11 cellular contexts compared by ENCODE assay signal in genomic region chr19:12997225-12997966, GRCh38. TPM values are rescaled to one million over a fixed set of nuclear protein-coding genes. Genes with fewer than 3 reads are reported as not detected.
DNase-seq lines count a peak whose midpoint lies in the region; ATAC-seq and TF ChIP-seq lines count a peak whose summit lies in the region.
"Had no signal": no experiment of that assay in that cellular context is flagged by ENCODE, and none has a peak within 500 bp of the region (broad histone marks: within the 10 kb centered on the region; RNA-seq: fewer than 3 reads in every experiment).

No MANE protein-coding gene starts in this region.

- peak overlapping the region; percentile 89 for H3K27ac ChIP-seq in left ventricle myocardium inferior (replicated peaks)
- peak overlapping the region; percentile 90 for H3K27ac ChIP-seq in caudate nucleus (ENCODE audit: low read depth, low read length)
- no peak overlapping the region for H3K27ac ChIP-seq in urinary bladder (ENCODE audit: low read depth)

- no peak for TF ChIP-seq CTCF in left ventricle myocardium inferior (IDR thresholded peaks at IDR 0.05; ENCODE audit: borderline replicate concordance)

- 70% methylated on average over 22 of the region's 22 CpGs for WGBS in urinary bladder

- H3K4me1 ChIP-seq in left ventricle myocardium inferior (peaks cover 61% of the 10 kb centered on the region), urinary bladder (ENCODE audit: insufficient read depth) (no peaks in the 10 kb centered on the region)

- intact Hi-C loops in left ventricle myocardium inferior (cut with micrococcal nuclease) (loop anchor here (10.0 kb wide), 1 partner anchor 67 kb away; no protein-coding TSS in a partner anchor), Right ventricle myocardium inferior (cut with DNase I) (loop anchor here (5.0 kb wide), 1 partner anchor 35 kb away; no protein-coding TSS in a partner anchor)

- H3K27ac Mint-ChIP-seq in naive B cell: peak overlapping the region in 1 of 6 donors; percentile 25

- peaks cover 12 to 27% (median 21%) of the 10 kb centered on the region in 3 donors for H3K27me3 Mint-ChIP-seq in naive B cell

- no peaks in the 10 kb centered on the region for H3K9me3 ChIP-seq in left ventricle myocardium inferior (replicated peaks)

- H3K4me1 Mint-ChIP-seq in naive B cell: peaks cover 12 to 15% (median 15%) of the 10 kb centered on the region in 3 donors

- H3K4me3 ChIP-seq in left ventricle myocardium inferior (peak overlapping the region; percentile 85), urinary bladder (ENCODE audit: low read depth, low read length) (peak overlapping the region; percentile 92)

- H3K36me3 ChIP-seq in left ventricle myocardium inferior: peaks cover 14% of the 10 kb centered on the region
- no peaks in the 10 kb centered on the region for H3K36me3 ChIP-seq in urinary bladder (ENCODE audit: insufficient read depth)

- DNase-seq in left ventricle myocardium inferior (no peak), Right ventricle myocardium inferior (ENCODE audit: missing footprints) (no peak), caudate nucleus (lab: John Stamatoyannopoulos, UW) (no peak), naive B cell (no peak)
- DNase-seq in effector CD8-positive, alpha-beta T cell (lab: John Stamatoyannopoulos, UW): no peak
- DNase-seq: effector memory CD4-positive, alpha-beta T cell; stimulated activated naive CD4-positive, alpha-beta T cell treated with Interleukin-2 at 50 U/mL for 16 hours had no signal

- H3K4me3 Mint-ChIP-seq in naive B cell: peak overlapping the region; percentile 58 to 91 (median 78)

- peaks cover 0 to 3% (median 0%) of the 10 kb centered on the region in 7 donors for H3K9me3 Mint-ChIP-seq in naive B cell

- no peak for ATAC-seq in Right ventricle myocardium inferior
- ATAC-seq in naive B cell (ENCODE audit: low read depth in 2 of 2): no peak
- ATAC-seq in HG02981 (IDR thresholded peaks at IDR 0.05; ENCODE audit: unreplicated experiment): no peak
- ATAC-seq in HG02973 (IDR thresholded peaks at IDR 0.05; ENCODE audit: unreplicated experiment): no peak

- no peaks in the 10 kb centered on the region for H3K36me3 Mint-ChIP-seq in naive B cell

- no peaks in the 10 kb centered on the region for H3K27me3 ChIP-seq in left ventricle myocardium inferior (ENCODE audit: low read depth)

RNA-seq across cellular contexts. Expression of gene NFIX, which starts 2.1 kb away (rescaled TPM):
- total RNA-seq in left ventricle myocardium inferior: 118 TPM
- total RNA-seq in Right ventricle myocardium inferior: 159 TPM
- 1 to 10 TPM in 2 of 6 donors, under 1 TPM in 2, not detected in 2; 0.21 to 2.1 (median 1.1) TPM for polyA plus RNA-seq in naive B cell (ENCODE audit: low read depth in 6 of 6)
- total RNA-seq in urinary bladder: 83.5 TPM
- polyA plus RNA-seq in urinary bladder: 88.6 TPM

RNA-seq across cellular contexts. Expression of gene DAND5, which starts 28.0 kb away (rescaled TPM):
- total RNA-seq in left ventricle myocardium inferior (12.7 TPM), Right ventricle myocardium inferior (9.9 TPM), urinary bladder (not detected)
- polyA plus RNA-seq in naive B cell (ENCODE audit: low read depth in 6 of 6) (not detected), urinary bladder (not detected)
- total RNA-seq: NCI-H460 had no signal

RNA-seq across cellular contexts. Expression of gene GADD45GIP1, which starts 40.4 kb away (rescaled TPM):
- 31.4 TPM for total RNA-seq in left ventricle myocardium inferior
- 33.7 TPM for total RNA-seq in Right ventricle myocardium inferior
- polyA plus RNA-seq in naive B cell (ENCODE audit: low read depth in 6 of 6): 10 to 100 TPM; 49.4 to 65.9 (median 52.7) TPM
- total RNA-seq in urinary bladder: 7.3 TPM
- 45.9 TPM for polyA plus RNA-seq in urinary bladder

RNA-seq across cellular contexts. Expression of gene RAD23A, which starts 51.7 kb away (rescaled TPM):
- total RNA-seq in left ventricle myocardium inferior (150 TPM), Right ventricle myocardium inferior (171 TPM), urinary bladder (29.5 TPM)
- polyA plus RNA-seq in naive B cell (ENCODE audit: low read depth in 6 of 6) (100 to 1,000 TPM in 3 of 6 donors, 10 to 100 TPM in 3; 82.9 to 119 (median 99.3) TPM), urinary bladder (129 TPM)

RNA-seq across cellular contexts. Expression of gene CALR, which starts 59.0 kb away (rescaled TPM):
- total RNA-seq in left ventricle myocardium inferior (365 TPM), Right ventricle myocardium inferior (496 TPM), urinary bladder (350 TPM)
- polyA plus RNA-seq in naive B cell (ENCODE audit: low read depth in 6 of 6) (100 to 1,000 TPM in 5 of 6 donors, 10 to 100 TPM in 1; 97.4 to 189 (median 155) TPM), urinary bladder (366 TPM)

Comparison
In these comparisons a context has a peak if more than half of its experiments do, and no peak if none do; other contexts are left out.
1. RNA of gene DAND5, which starts 28.0 kb away (total RNA-seq): 12.7 TPM in left ventricle myocardium inferior (single experiment) and 9.9 TPM in Right ventricle myocardium inferior (single experiment); not detected in urinary bladder (single experiment); every median in the first group is over 10 times any median in the second.